In the genomic region with DNA sequence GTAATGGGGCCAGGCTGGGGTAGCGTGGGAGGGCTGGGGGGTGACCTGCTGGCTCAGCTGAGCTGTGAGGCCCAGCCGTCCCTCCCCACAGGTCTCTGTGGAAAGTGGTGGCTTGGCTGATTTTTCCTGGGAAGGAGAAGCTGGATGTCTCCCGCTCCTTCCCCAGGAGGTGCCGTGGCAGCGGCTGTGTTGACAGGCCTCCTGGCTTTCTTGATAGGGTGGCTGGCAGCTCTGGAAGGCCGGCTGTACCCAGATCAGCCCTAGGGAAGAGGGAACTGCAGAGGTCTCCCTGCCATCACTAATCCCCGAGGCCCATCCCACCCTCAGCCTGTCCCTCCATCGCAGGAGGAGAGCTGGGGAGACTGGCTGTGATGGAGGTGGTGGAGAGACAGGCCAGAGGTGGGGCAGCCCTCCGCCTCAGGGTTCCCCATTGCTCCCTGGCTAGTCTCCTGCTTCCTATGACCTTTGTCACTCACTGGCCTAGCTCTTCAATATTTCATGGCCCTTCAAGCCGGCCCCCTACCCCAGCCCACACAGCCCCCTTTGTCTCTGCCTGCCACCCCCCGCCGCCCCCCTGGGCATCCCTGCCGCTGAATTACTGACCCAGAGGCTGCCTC, we compare ENCODE assay signal across 9 cellular contexts. TPM values are rescaled to one million over a fixed set of nuclear protein-coding genes. Genes with fewer than 3 reads are reported as not detected.
A peak's percentile ranks its signal among the peaks of the same experiment; 100 is the strongest.
DNase-seq lines count a peak whose midpoint lies in the region; ATAC-seq, FAIRE-seq and TF ChIP-seq lines count a peak whose summit lies in the region.
"Had no signal": no experiment of that assay in that cellular context is flagged by ENCODE, and none has a peak within 500 bp of the region (broad histone marks: within the 10 kb centered on the region; RNA-seq: fewer than 3 reads in every experiment).

No MANE protein-coding gene starts in this region.

- no peaks in the 10 kb centered on the region for H3K9me3 Mint-ChIP-seq in stimulated activated naive B cell treated with anti-CD40 and anti-IgM and Interleukin-4, amounts not matched to agents 10 μg/mL and 1 μg/mL and 100 μg/mL, for 72 hours

- intact Hi-C loops in body of pancreas (cut with DNase I): no loop called here

- H3K27ac ChIP-seq in GM23248 (peak overlapping the region; percentile 98), body of pancreas (peak overlapping the region; percentile 70 to 98 (median 96)), lung (ENCODE audit: low read depth in 1 of 2, low read length in 1 of 2) (peak overlapping the region; percentile 80 to 94), MM.1S (ENCODE audit: low read length) (no peak overlapping the region)
- H3K27ac ChIP-seq: PC-9 had no signal

- no peak for FAIRE-seq in GM12892 (lab: Jason Lieb, UNC)

- H3K4me1 ChIP-seq in GM23248 (ENCODE audit: insufficient read depth): peaks cover 82% of the 10 kb centered on the region
- H3K4me1 ChIP-seq in body of pancreas: peaks cover 87% of the 10 kb centered on the region
- peaks cover 28 to 67% of the 10 kb centered on the region in 2 donors for H3K4me1 ChIP-seq in lung (ENCODE audit: control insufficient read depth in 2 of 2, insufficient read depth in 2 of 2, low read length in 2 of 2)
- peaks cover 36% of the 10 kb centered on the region for H3K4me1 ChIP-seq in MM.1S (ENCODE audit: low read length)

- H3K9me3 ChIP-seq in GM23248 (ENCODE audit: low read depth) (no peaks in the 10 kb centered on the region), body of pancreas (no peaks in the 10 kb centered on the region), lung (ENCODE audit: control insufficient read depth in 2 of 2, insufficient read depth in 1 of 2, low read length in 1 of 2) (no peaks in the 10 kb centered on the region), MM.1S (replicated peaks; ENCODE audit: insufficient read depth, low read length) (no peaks in the 10 kb centered on the region)

- H3K36me3 ChIP-seq in GM23248 (ENCODE audit: low read depth) (no peaks in the 10 kb centered on the region), body of pancreas (replicated peaks in 1 of 2; ENCODE audit: insufficient read depth in 1 of 2, low read depth in 2 of 2) (no peaks in the 10 kb centered on the region), lung (ENCODE audit: control insufficient read depth in 2 of 2, insufficient read depth in 2 of 2, low read length in 2 of 2) (no peaks in the 10 kb centered on the region), MM.1S (replicated peaks; ENCODE audit: insufficient read depth, low read length) (no peaks in the 10 kb centered on the region)

- H3K9me2 ChIP-seq in GM23248 (ENCODE audit: insufficient read depth) (no peaks in the 10 kb centered on the region), MM.1S (replicated peaks; ENCODE audit: insufficient read depth, low read length) (no peaks in the 10 kb centered on the region)

- H3K4me3 ChIP-seq in GM23248 (no peak overlapping the region), body of pancreas (no peak overlapping the region), lung (no peak overlapping the region), MM.1S (ENCODE audit: low read length) (no peak overlapping the region)
- H3K4me3 ChIP-seq: PC-9 had no signal

- peak overlapping the region; percentile 53 for H3K4me2 ChIP-seq in GM23248 (ENCODE audit: unreplicated experiment)
- no peak overlapping the region for H3K4me2 ChIP-seq in MM.1S (ENCODE audit: low read depth, low read length)
- H3K4me2 ChIP-seq: PC-9 had no signal

- no peak for TF ChIP-seq POLR2A in body of pancreas (IDR thresholded peaks at IDR 0.05)
- TF ChIP-seq POLR2A in GM12892 (IDR thresholded peaks at IDR 0.05; ENCODE audit: low read depth, low read length): no peak

- H2AFZ ChIP-seq in GM23248: no peak overlapping the region
- H2AFZ ChIP-seq in MM.1S (ENCODE audit: low read length): no peak overlapping the region
- H2AFZ ChIP-seq: PC-9 had no signal

- no peaks in the 10 kb centered on the region for H3K27me3 ChIP-seq in GM23248 (replicated peaks; ENCODE audit: insufficient read depth)
- H3K27me3 ChIP-seq in body of pancreas: no peaks in the 10 kb centered on the region
- no peaks in the 10 kb centered on the region for H3K27me3 ChIP-seq in lung (ENCODE audit: control insufficient read depth, insufficient read depth)
- no peaks in the 10 kb centered on the region for H3K27me3 ChIP-seq in MM.1S (replicated peaks; ENCODE audit: insufficient read depth, low read length)

- ATAC-seq in body of pancreas: no peak
- ATAC-seq in lung (ENCODE audit: insufficient read depth, low FRiP score): no peak
- no peak for ATAC-seq in stimulated activated naive B cell treated with anti-CD40 and anti-IgM and Interleukin-4, amounts not matched to agents 10 μg/mL and 1 μg/mL and 100 μg/mL, for 72 hours (replicated peaks)
- ATAC-seq in GM19328 (IDR thresholded peaks at IDR 0.05; ENCODE audit: unreplicated experiment): no peak

- DNase-seq in GM23248 (no peak), body of pancreas (peak in 2 of 4 donors; percentile 65), lung (ENCODE audit: low spot score) (no peak), GM12892 (ENCODE audit: insufficient read length) (no peak), MM.1S (no peak), GM13977 (ENCODE audit: low spot score) (no peak)
- no peak for DNase-seq in stimulated activated naive B cell treated with anti-CD40 and anti-IgM and Interleukin-4, amounts not matched to agents 10 μg/mL and 1 μg/mL and 100 μg/mL, for 72 hours

- H3K9ac ChIP-seq in GM23248 (peak overlapping the region; percentile 90), MM.1S (ENCODE audit: low read length) (no peak overlapping the region)

- 56 to 60% methylated on average over 9 to 13 of the region's 13 CpGs for WGBS in GM23248 (ENCODE audit: low coverage in 1 of 2, low lambda C conversion rate in 2 of 2, missing lambda C conversion rate in 2 of 2), 2 experiments
- WGBS in body of pancreas, 2 donors: 25 to 30% methylated on average over 11 to 13 of the region's 13 CpGs
- 73 to 74% methylated on average over 13 of the region's 13 CpGs for WGBS in lung, 2 donors

- peak overlapping the region; percentile 94 for H3K27ac Mint-ChIP-seq in stimulated activated naive B cell treated with anti-CD40 and anti-IgM and Interleukin-4, amounts not matched to agents 10 μg/mL and 1 μg/mL and 100 μg/mL, for 72 hours

- H3K79me2 ChIP-seq in GM23248 (ENCODE audit: insufficient read depth) (peaks cover 89% of the 10 kb centered on the region), MM.1S (ENCODE audit: low read length) (peaks cover 100% of the 10 kb centered on the region)

- TF ChIP-seq CTCF in body of pancreas (IDR thresholded peaks at IDR 0.05): no peak
- no peak for TF ChIP-seq CTCF in lung (IDR thresholded peaks at IDR 0.05; ENCODE audit: control extremely low read depth, extremely low read depth)
- no peak for TF ChIP-seq CTCF in MM.1S (IDR thresholded peaks at IDR 0.05; ENCODE audit: low read length)
- TF ChIP-seq CTCF in GM13977 (IDR thresholded peaks at IDR 0.05; ENCODE audit: extremely low read depth, insufficient read depth, missing control alignments): no peak

- in situ Hi-C loops in GM23248 (cut with MboI): no loop called here
- in situ Hi-C loops in GM13977 (cut with MboI; ENCODE audit: low pct_unique_long_range_greater_than_20kb, low sequenced_read_pairs, unreplicated experiment): no loop called here

- H3K36me3 Mint-ChIP-seq in stimulated activated naive B cell treated with anti-CD40 and anti-IgM and Interleukin-4, amounts not matched to agents 10 μg/mL and 1 μg/mL and 100 μg/mL, for 72 hours: peaks cover 7 to 20% of the 10 kb centered on the region in 2 donors

- H3K27me3 Mint-ChIP-seq in stimulated activated naive B cell treated with anti-CD40 and anti-IgM and Interleukin-4, amounts not matched to agents 10 μg/mL and 1 μg/mL and 100 μg/mL, for 72 hours: no peaks in the 10 kb centered on the region

- peak overlapping the region; percentile 27 to 50 for H3K4me3 Mint-ChIP-seq in stimulated activated naive B cell treated with anti-CD40 and anti-IgM and Interleukin-4, amounts not matched to agents 10 μg/mL and 1 μg/mL and 100 μg/mL, for 72 hours

- peaks cover 68 to 97% of the 10 kb centered on the region in 2 donors for H3K4me1 Mint-ChIP-seq in stimulated activated naive B cell treated with anti-CD40 and anti-IgM and Interleukin-4, amounts not matched to agents 10 μg/mL and 1 μg/mL and 100 μg/mL, for 72 hours

- H4K20me1 ChIP-seq in GM23248 (ENCODE audit: insufficient read depth): no peaks in the 10 kb centered on the region
- H4K20me1 ChIP-seq in MM.1S (ENCODE audit: insufficient read depth, low read length): peaks cover 39% of the 10 kb centered on the region; the same call in 1 of the 2 replicates

- peaks cover 59% of the 10 kb centered on the region for H3F3A ChIP-seq in GM23248 (ENCODE audit: insufficient read depth)
- peaks cover 9% of the 10 kb centered on the region; the same call in 1 of the 2 replicates for H3F3A ChIP-seq in MM.1S (ENCODE audit: insufficient read depth, low read length)

RNA-seq across cellular contexts. Expression of a gene that starts 6.8 kb away (rescaled TPM):
- total RNA-seq in GM23248 (2014; rRNA removed; shearing (Covaris generic)): 163 and 168 TPM in 2 replicates
- polyA plus RNA-seq in GM23248 (2016; fragmentation: Nextera tagmentation; extraction: Ambion mirVana) (81.4 and 83.7 TPM in 2 replicates), lung (10 to 100 TPM; 20.7 to 23.5 TPM)
- total RNA-seq in body of pancreas (10 to 100 TPM; 86.6 to 87.7 TPM), lung (10 to 100 TPM; 26.5 to 39.8 TPM)
- polyA plus RNA-seq in GM12892 (2012; ENCODE audit: missing spikeins): 22.4 TPM
